25 cellular contexts compared by ENCODE assay signal in the genomic region with DNA sequence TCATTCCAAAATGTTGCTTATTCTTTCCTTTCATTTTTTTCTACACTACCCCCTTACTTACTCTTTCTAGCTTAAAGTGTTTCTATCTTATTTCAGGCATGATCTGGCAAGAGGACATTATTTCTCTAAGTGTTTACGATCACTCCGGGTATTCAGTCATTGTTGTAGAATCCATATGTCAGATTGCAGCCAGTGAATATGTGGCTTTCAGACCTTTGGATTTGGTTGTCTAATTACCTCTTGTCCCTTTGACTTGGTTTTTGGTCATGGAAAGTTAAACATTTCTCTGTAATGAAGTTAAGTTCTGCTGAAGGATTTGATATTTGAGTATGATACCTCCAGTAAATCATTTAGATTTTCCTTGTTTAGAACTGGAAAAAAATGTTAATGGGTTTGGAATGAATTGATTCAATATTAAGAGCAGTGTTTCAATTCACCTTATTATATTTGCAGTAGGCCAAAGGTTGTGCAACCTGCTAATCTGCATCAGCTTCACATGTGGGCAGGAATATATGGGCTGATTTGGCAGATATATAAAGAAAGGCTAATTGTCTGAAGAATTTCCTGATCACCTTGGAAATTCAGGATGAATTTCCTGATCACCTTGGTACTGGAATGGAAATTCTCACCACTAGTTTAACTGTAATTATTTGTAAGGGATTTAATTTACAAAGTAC.
"Had no signal": no experiment of that assay in that cellular context is flagged by ENCODE, and none has a peak within 500 bp of the region (broad histone marks: within the 10 kb centered on the region; RNA-seq: fewer than 3 reads in every experiment).

No MANE protein-coding gene starts in this region.

- H3K27ac Mint-ChIP-seq: activated CD4-positive, alpha-beta memory T cell treated with anti-CD3 and anti-CD28 coated beads, Interleukin-2, amount 10 ng/mL, durations not matched to agents 7 days and 5 days; activated CD4-positive, alpha-beta T cell treated with anti-CD3 and anti-CD28 coated beads for 36 hours; activated naive CD8-positive, alpha-beta T cell treated with anti-CD3 and anti-CD28 coated beads, Interleukin-2, amount 10 ng/mL, durations not matched to agents 7 days and 5 days; activated T-cell treated with anti-CD3 and anti-CD28 coated beads, Interleukin-2, amount 50 U/mL, for 72 hours; activated T-helper 2 cell treated with anti-CD3 and anti-CD28 coated beads, Interferon-gamma antibody, Interleukin-2, Interleukin-4, amounts not matched to agents 10 μg/mL and 5 μg/mL and 100 μg/mL, durations not matched to agents 14 hours and 24 hours and 36 hours; T-helper 17 cell had no signal

- H3K27me3 ChIP-seq: adrenal gland, body of pancreas, SJSA1 had no signal

- H3K36me3 ChIP-seq: adrenal gland, SJSA1 had no signal

- H3K9me3 Mint-ChIP-seq: activated CD4-positive, alpha-beta memory T cell treated with anti-CD3 and anti-CD28 coated beads, Interleukin-2, amount 10 ng/mL, durations not matched to agents 7 days and 5 days; activated naive CD8-positive, alpha-beta T cell treated with anti-CD3 and anti-CD28 coated beads, Interleukin-2, amount 10 ng/mL, durations not matched to agents 7 days and 5 days; activated T-cell treated with anti-CD3 and anti-CD28 coated beads, Interleukin-2, amount 50 U/mL, for 72 hours; activated T-helper 2 cell treated with anti-CD3 and anti-CD28 coated beads, Interferon-gamma antibody, Interleukin-2, Interleukin-4, amounts not matched to agents 10 μg/mL and 5 μg/mL and 100 μg/mL, durations not matched to agents 14 hours and 24 hours and 36 hours; central memory CD8-positive, alpha-beta T cell had no signal

- H3K4me3 Mint-ChIP-seq: activated CD4-positive, alpha-beta memory T cell treated with anti-CD3 and anti-CD28 coated beads, Interleukin-2, amount 10 ng/mL, durations not matched to agents 7 days and 5 days; activated CD4-positive, alpha-beta T cell treated with anti-CD3 and anti-CD28 coated beads for 36 hours; activated naive CD8-positive, alpha-beta T cell treated with anti-CD3 and anti-CD28 coated beads, Interleukin-2, amount 10 ng/mL, durations not matched to agents 7 days and 5 days; activated T-cell treated with anti-CD3 and anti-CD28 coated beads, Interleukin-2, amount 50 U/mL, for 72 hours; central memory CD8-positive, alpha-beta T cell; T-helper 17 cell had no signal

- H3K27ac ChIP-seq: adrenal gland, body of pancreas, SJSA1, VCaP had no signal

- H3K9me3 ChIP-seq: adrenal gland, body of pancreas, SJSA1 had no signal

- H3K4me1 ChIP-seq: body of pancreas had no signal

- ATAC-seq: activated CD4-positive, alpha-beta T cell treated with anti-CD3 and anti-CD28 coated beads for 36 hours; activated T-cell treated with anti-CD3 and anti-CD28 coated beads, Interleukin-2, amount 50 U/mL, for 72 hours; body of pancreas; PC-3; T-helper 17 cell had no signal

- FAIRE-seq: RCC 7860 had no signal

- H3K4me1 Mint-ChIP-seq: activated CD4-positive, alpha-beta memory T cell treated with anti-CD3 and anti-CD28 coated beads, Interleukin-2, amount 10 ng/mL, durations not matched to agents 7 days and 5 days; activated CD4-positive, alpha-beta T cell treated with anti-CD3 and anti-CD28 coated beads for 36 hours; activated naive CD8-positive, alpha-beta T cell treated with anti-CD3 and anti-CD28 coated beads, Interleukin-2, amount 10 ng/mL, durations not matched to agents 7 days and 5 days; central memory CD8-positive, alpha-beta T cell had no signal

- DNase-seq: activated CD4-positive, alpha-beta memory T cell treated with anti-CD3 and anti-CD28 coated beads, Interleukin-2, amount 10 ng/mL, durations not matched to agents 7 days and 5 days; activated CD4-positive, alpha-beta T cell treated with anti-CD3 and anti-CD28 coated beads for 36 hours; activated CD4-positive, alpha-beta T cell treated with anti-CD3 and anti-CD28 coated beads, Interleukin-2, amount 50 U/mL, for 1 hour; activated CD8-positive, alpha-beta memory T cell treated with anti-CD3 and anti-CD28 coated beads, Interleukin-2, amount 50 U/mL, for 4 hours; activated naive CD4-positive, alpha-beta T cell treated with anti-CD3 and anti-CD28 coated beads, Interleukin-2, amount 50 U/mL, for 16 hours; activated naive CD8-positive, alpha-beta T cell treated with anti-CD3 and anti-CD28 coated beads, Interleukin-2, amount 10 ng/mL, durations not matched to agents 7 days and 5 days; activated T-cell treated with anti-CD3 and anti-CD28 coated beads, Interleukin-2, amount 50 U/mL, for 72 hours; adrenal gland; aorta; body of pancreas; Karpas-422; NCI-H1105 treated with DMSO at 0.1 percent for 48 hours; NCI-H1436 treated with DMSO at 0.1 percent for 48 hours; NCI-H187; NCI-H2081; NCI-H510A treated with DMSO at 0.1 percent for 48 hours; PC-3; SHP77; T-helper 17 cell; T-helper 9 cell had no signal

- H3K36me3 Mint-ChIP-seq: activated naive CD8-positive, alpha-beta T cell treated with anti-CD3 and anti-CD28 coated beads, Interleukin-2, amount 10 ng/mL, durations not matched to agents 7 days and 5 days had no signal

- H3K4me3 ChIP-seq: adrenal gland, body of pancreas, SJSA1 had no signal
